8 cellular contexts compared by ENCODE assay signal in the genomic region with DNA sequence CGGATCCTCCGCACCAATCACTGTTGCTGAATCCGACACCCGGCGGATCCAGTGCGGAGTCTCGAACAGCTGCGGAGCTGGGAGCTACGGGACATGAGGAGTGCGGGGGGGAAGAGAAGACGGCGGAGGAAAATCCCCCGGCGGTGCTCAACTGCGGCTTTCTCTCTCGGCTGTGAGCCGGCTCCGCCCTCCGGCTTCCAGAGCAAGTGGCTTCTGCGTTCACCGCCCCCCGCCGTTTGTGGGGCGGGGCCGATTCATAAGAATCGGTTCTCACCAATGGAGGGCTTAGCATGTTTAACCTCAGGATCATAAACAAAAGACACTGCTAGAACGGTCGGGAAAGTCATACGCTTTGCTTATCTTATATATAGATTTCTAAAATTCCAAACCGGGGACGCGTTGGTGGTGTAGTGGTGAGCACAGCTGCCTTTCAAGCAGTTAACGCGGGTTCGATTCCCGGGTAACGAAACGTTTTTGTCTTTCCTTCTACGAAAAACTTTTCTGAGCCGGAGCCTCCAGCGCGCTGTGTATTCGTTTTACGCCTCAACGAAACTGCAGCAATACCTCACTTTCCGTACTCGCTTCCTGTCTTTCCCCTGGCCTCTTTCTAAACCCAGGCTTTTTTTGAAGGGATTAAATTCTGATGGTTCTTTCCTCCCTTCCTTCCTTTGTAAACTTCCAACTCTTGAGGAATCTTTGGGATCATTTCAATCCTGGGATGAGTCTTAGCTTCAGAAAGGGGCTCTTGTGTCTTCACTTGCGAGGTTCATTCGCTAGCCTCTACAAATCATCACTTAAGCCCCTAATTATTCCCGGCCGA. TPM values are rescaled to one million over a fixed set of nuclear protein-coding genes. Genes with fewer than 3 reads are reported as not detected.
A peak's percentile ranks its signal among the peaks of the same experiment; 100 is the strongest.
DNase-seq lines count a peak whose midpoint lies in the region; ATAC-seq and TF ChIP-seq lines count a peak whose summit lies in the region.
"Not testable (repeated sequence)": the region's sequence is repeated elsewhere in the genome, so short reads cannot be mapped to it uniquely, and the experiment has no call there.

No MANE protein-coding gene starts in this region.

- H3K9me3 Mint-ChIP-seq in naive thymus-derived CD8-positive, alpha-beta T cell; stimulated activated effector memory CD8-positive, alpha-beta T cell treated with anti-CD3 and anti-CD28 coated beads, Interleukin-12 subunit alpha, Interleukin-12 subunit beta, amount 100 ng/mL, for 72 hours: not testable (repeated sequence)

- H3K27me3 Mint-ChIP-seq in naive thymus-derived CD8-positive, alpha-beta T cell: peaks cover 2 to 14% (median 5%) of the 10 kb centered on the region in 5 donors

- peak; percentile 99 for DNase-seq in EH (ENCODE audit: low read depth)
- peak; percentile 92 for DNase-seq in GOT3 (lab: John Stamatoyannopoulos, UW)
- DNase-seq in LNCaP clone FGC (ENCODE audit: low read depth): peak; percentile 91
- DNase-seq in SHP77 (lab: John Stamatoyannopoulos, UW): peak; percentile 84 to 85
- DNase-seq in activated gamma-delta T cell (lab: John Stamatoyannopoulos, UW): peak; percentile 91
- peak; percentile 94 for DNase-seq in fibroblast of the aortic adventitia (ENCODE audit: low read depth)
- DNase-seq in naive thymus-derived CD8-positive, alpha-beta T cell: peak; percentile 82 to 96 (median 92)
- DNase-seq in stimulated activated effector memory CD8-positive, alpha-beta T cell treated with anti-CD3 and anti-CD28 coated beads, Interleukin-12 subunit alpha, Interleukin-12 subunit beta, amount 100 ng/mL, for 72 hours (ENCODE audit: low spot score in 2 of 2): peak; percentile 58 to 96

- ATAC-seq in naive thymus-derived CD8-positive, alpha-beta T cell: peak; percentile 90 to 93
- ATAC-seq in stimulated activated effector memory CD8-positive, alpha-beta T cell treated with anti-CD3 and anti-CD28 coated beads, Interleukin-12 subunit alpha, Interleukin-12 subunit beta, amount 100 ng/mL, for 72 hours: peak; percentile 95

- H3K4me1 Mint-ChIP-seq in naive thymus-derived CD8-positive, alpha-beta T cell: peaks cover 17 to 24% (median 19%) of the 10 kb centered on the region in 4 donors
- peaks cover 19% of the 10 kb centered on the region for H3K4me1 Mint-ChIP-seq in stimulated activated effector memory CD8-positive, alpha-beta T cell treated with anti-CD3 and anti-CD28 coated beads, Interleukin-12 subunit alpha, Interleukin-12 subunit beta, amount 100 ng/mL, for 72 hours

- H3K4me3 ChIP-seq in LNCaP clone FGC (ENCODE audit: low read depth, low read length) (peak overlapping the region; percentile 67), fibroblast of the aortic adventitia (ENCODE audit: low read depth, low read length) (peak overlapping the region; percentile 62)

- H3K4me3 Mint-ChIP-seq in naive thymus-derived CD8-positive, alpha-beta T cell: peak overlapping the region; percentile 91 to 97 (median 94)
- H3K4me3 Mint-ChIP-seq in stimulated activated effector memory CD8-positive, alpha-beta T cell treated with anti-CD3 and anti-CD28 coated beads, Interleukin-12 subunit alpha, Interleukin-12 subunit beta, amount 100 ng/mL, for 72 hours: peak overlapping the region; percentile 89

- TF ChIP-seq CTCF in LNCaP clone FGC (IDR thresholded peaks at IDR 0.05; ENCODE audit: control insufficient read depth, extremely low read depth, insufficient read depth); fibroblast of the aortic adventitia (IDR thresholded peaks at IDR 0.05; ENCODE audit: insufficient read depth, low read length): not testable (repeated sequence)

- H3K36me3 Mint-ChIP-seq in naive thymus-derived CD8-positive, alpha-beta T cell: not testable (repeated sequence)
- peaks cover 17% of the 10 kb centered on the region for H3K36me3 Mint-ChIP-seq in stimulated activated effector memory CD8-positive, alpha-beta T cell treated with anti-CD3 and anti-CD28 coated beads, Interleukin-12 subunit alpha, Interleukin-12 subunit beta, amount 100 ng/mL, for 72 hours

- POLR2A ChIA-PET in naive thymus-derived CD8-positive, alpha-beta T cell (lab: Charles Lee): interaction anchor here (0.6 to 1.6 kb wide), 2 partner anchors 28 to 114 kb away, joined by 3 to 8 read pairs; no protein-coding TSS in a partner anchor

- H3K27ac Mint-ChIP-seq in naive thymus-derived CD8-positive, alpha-beta T cell: peak overlapping the region; percentile 91 to 100 (median 95)
- peak overlapping the region; percentile 99 for H3K27ac Mint-ChIP-seq in stimulated activated effector memory CD8-positive, alpha-beta T cell treated with anti-CD3 and anti-CD28 coated beads, Interleukin-12 subunit alpha, Interleukin-12 subunit beta, amount 100 ng/mL, for 72 hours

RNA-seq across cellular contexts. Expression of gene FCGR3B, which starts 18.4 kb away (rescaled TPM):
- not detected in 2 replicates for total RNA-seq in fibroblast of the aortic adventitia (ENCODE audit: low replicate concordance)
- total RNA-seq in naive thymus-derived CD8-positive, alpha-beta T cell: not detected
- under 1 TPM in 1 of 3 donors, not detected in 2; 0.29 TPM for polyA plus RNA-seq in naive thymus-derived CD8-positive, alpha-beta T cell

RNA-seq across cellular contexts. Expression of gene FCGR2B, which starts 50.4 kb away (rescaled TPM):
- not detected in 2 replicates for total RNA-seq in fibroblast of the aortic adventitia (ENCODE audit: low replicate concordance)
- total RNA-seq in naive thymus-derived CD8-positive, alpha-beta T cell: 1 to 10 TPM; 3.1 to 3.5 TPM
- under 1 TPM in 2 of 3 donors, not detected in 1; 0.16 to 0.23 TPM for polyA plus RNA-seq in naive thymus-derived CD8-positive, alpha-beta T cell

Comparison
In these comparisons a context has a peak if more than half of its experiments do, and no peak if none do; other contexts are left out.
1. Peak in every context shown above with its lines: DNase-seq, ATAC-seq and H3K4me3 ChIP-seq.